In the genomic region with DNA sequence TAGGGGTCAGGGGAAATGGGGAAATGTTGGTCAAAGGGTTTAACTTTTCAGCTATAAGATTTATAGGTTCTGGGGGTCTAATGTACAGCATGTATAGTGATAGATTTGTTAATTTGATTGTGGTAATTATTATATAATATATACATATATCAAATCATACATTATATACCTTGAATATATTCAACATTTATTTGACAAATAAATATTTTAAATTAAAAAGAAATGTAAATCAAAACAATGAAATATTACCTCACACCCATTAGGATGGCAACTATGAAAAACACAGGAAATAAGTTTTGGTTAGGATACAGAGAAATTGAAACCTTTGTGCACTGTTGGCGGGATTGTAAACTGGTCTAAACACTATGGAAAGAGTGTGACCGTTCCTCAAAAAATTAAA, we compare ENCODE assay signal across 29 cellular contexts.
"Had no signal": no experiment of that assay in that cellular context is flagged by ENCODE, and none has a peak within 500 bp of the region (broad histone marks: within the 10 kb centered on the region; RNA-seq: fewer than 3 reads in every experiment).

No MANE protein-coding gene starts in this region.

- ATAC-seq: effector memory CD8-positive, alpha-beta T cell; esophagus mucosa; foreskin keratinocyte; gastrocnemius medialis; gastroesophageal sphincter; heart left ventricle; heart right ventricle had no signal

- H3K27ac Mint-ChIP-seq: dendritic cell treated with granulocyte-macrophage colony-stimulating factor and Interleukin-4, amounts not matched to agents 40 ng/mL and 50 ng/mL, for 4 days; effector memory CD8-positive, alpha-beta T cell; endodermal cell had no signal

- DNase-seq: colonic mucosa; cortex of kidney; dermis blood vessel endothelial cell; dorsolateral prefrontal cortex; effector CD4-positive, alpha-beta T cell; effector CD8-positive, alpha-beta T cell; effector memory CD4-positive, alpha-beta T cell; effector memory CD8-positive, alpha-beta T cell; endodermal cell; erythroblast; esophagus squamous epithelium; foreskin fibroblast; foreskin keratinocyte; foreskin melanocyte; gastrocnemius medialis; glutamatergic neuron; head of caudate nucleus; heart left ventricle; heart right ventricle had no signal

- H3K4me1 ChIP-seq: colonic mucosa, esophagus muscularis mucosa, esophagus squamous epithelium, foreskin keratinocyte, gastrocnemius medialis, gastroesophageal sphincter, heart left ventricle, heart right ventricle had no signal

- H3K27me3 ChIP-seq: colonic mucosa, dorsolateral prefrontal cortex, esophagus muscularis mucosa, esophagus squamous epithelium, foreskin keratinocyte, gastrocnemius medialis, gastroesophageal sphincter, heart left ventricle, heart right ventricle, hepatocyte had no signal

- H3K4me1 Mint-ChIP-seq: endodermal cell had no signal

- FAIRE-seq: endometrium, endothelial cell of umbilical vein, frontal cortex had no signal

- H3K4me3 ChIP-seq: colonic mucosa, coronary artery, dorsolateral prefrontal cortex, esophagus muscularis mucosa, esophagus squamous epithelium, gastrocnemius medialis, gastroesophageal sphincter, heart left ventricle, heart right ventricle, hepatocyte had no signal

- H3K4me3 Mint-ChIP-seq: dendritic cell treated with granulocyte-macrophage colony-stimulating factor and Interleukin-4, amounts not matched to agents 40 ng/mL and 50 ng/mL, for 4 days; effector memory CD8-positive, alpha-beta T cell; endodermal cell had no signal

- H3K9me3 ChIP-seq: colonic mucosa had no signal

- H3K27ac ChIP-seq: colonic mucosa, coronary artery, dorsolateral prefrontal cortex, epithelial cell of prostate, esophagus muscularis mucosa, esophagus squamous epithelium, foreskin keratinocyte, gastrocnemius medialis, gastroesophageal sphincter, heart left ventricle, heart right ventricle, hepatocyte had no signal

- H3K36me3 ChIP-seq: colonic mucosa, esophagus muscularis mucosa, esophagus squamous epithelium, gastrocnemius medialis, gastroesophageal sphincter, heart left ventricle, heart right ventricle had no signal

- H3K27me3 Mint-ChIP-seq: dendritic cell treated with granulocyte-macrophage colony-stimulating factor and Interleukin-4, amounts not matched to agents 40 ng/mL and 50 ng/mL, for 4 days; effector memory CD8-positive, alpha-beta T cell had no signal
